Comparison of ENCODE assay signal across 18 cellular contexts in the genomic region with DNA sequence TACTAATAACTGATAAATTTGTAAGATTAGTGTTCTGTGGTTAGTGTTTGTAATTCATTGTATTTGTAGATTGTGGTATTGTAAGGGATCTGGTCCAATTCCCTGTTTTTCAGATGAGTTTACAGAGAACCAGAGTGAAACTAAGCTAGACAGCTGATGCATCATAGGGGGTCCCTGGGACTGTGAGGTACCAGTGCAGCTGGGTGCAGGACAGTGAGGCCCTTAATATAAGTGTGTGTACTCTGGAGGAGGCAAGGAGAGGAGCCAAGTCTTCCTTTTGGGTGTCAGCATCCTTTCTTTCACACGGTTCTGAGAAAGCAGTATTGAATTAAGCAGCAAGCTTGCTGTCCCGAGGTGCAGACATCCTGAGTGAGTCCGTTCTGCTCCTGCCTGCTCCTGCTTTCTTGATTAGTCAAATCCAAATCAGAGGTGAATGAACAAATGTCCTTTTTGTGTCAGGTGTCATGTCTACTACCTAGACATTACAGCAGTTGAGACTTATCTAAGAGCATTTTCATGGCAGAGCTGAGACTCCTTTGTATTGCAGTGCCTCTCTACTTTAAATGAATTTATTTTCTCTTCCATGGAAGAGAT. TPM values are rescaled to one million over a fixed set of nuclear protein-coding genes. Genes with fewer than 3 reads are reported as not detected.
DNase-seq lines count a peak whose midpoint lies in the region; TF ChIP-seq lines count a peak whose summit lies in the region.
"Had no signal": no experiment of that assay in that cellular context is flagged by ENCODE, and none has a peak within 500 bp of the region (broad histone marks: within the 10 kb centered on the region; RNA-seq: fewer than 3 reads in every experiment).

No MANE protein-coding gene starts in this region.

- TF ChIP-seq CTCF in chondrocyte (IDR thresholded peaks at IDR 0.05) (no peak), parathyroid adenoma (IDR thresholded peaks at IDR 0.05) (no peak), adrenal gland (IDR thresholded peaks at IDR 0.05) (no peak), tibial artery (IDR thresholded peaks at IDR 0.05) (no peak)

- DNase-seq in EL (peak; percentile 23), NCI-H69 (lab: John Stamatoyannopoulos, UW) (peak; percentile 62), chondrocyte (ENCODE audit: low spot score) (no peak), H7 (no peak), adrenal gland (no peak), tibial artery (no peak), iPS-NIHi7 (ENCODE audit: extremely low spot score) (no peak)
- DNase-seq: activated CD8-positive, alpha-beta memory T cell treated with anti-CD3 and anti-CD28 coated beads, Interleukin-2, amount 50 U/mL, for 48 hours; amygdala; CD4-positive, alpha-beta memory T cell; Kasumi-1; NCI-H2029; stimulated activated CD4-positive, alpha-beta T cell treated with anti-CD3 and anti-CD28 coated beads, Interleukin-4, amount 100 ng/mL, for 24 hours; stimulated activated naive CD4-positive, alpha-beta T cell had no signal

- H3K36me3 ChIP-seq in parathyroid adenoma (ENCODE audit: control insufficient read depth, insufficient read depth, low read length) (no peaks in the 10 kb centered on the region), H7 (replicated peaks; ENCODE audit: control insufficient read depth, insufficient read depth, low read length) (no peaks in the 10 kb centered on the region), adrenal gland (replicated peaks in 1 of 2) (no peaks in the 10 kb centered on the region), tibial artery (no peaks in the 10 kb centered on the region)
- H3K36me3 ChIP-seq: HAP-1, prostate gland had no signal

- no peak overlapping the region for H3K9ac ChIP-seq in parathyroid adenoma

- H2AFZ ChIP-seq in parathyroid adenoma, result no peak overlapping the region

- peak overlapping the region; percentile 72 for H3K27ac Mint-ChIP-seq in chondrocyte (ENCODE audit: unreplicated experiment)
- H3K27ac Mint-ChIP-seq: WTC11 had no signal

- WGBS in adrenal gland, 4 donors, result 57 to 69% (median 65%) methylated on average over 3 of the region's 3 CpGs

- H3K4me1 Mint-ChIP-seq in chondrocyte (ENCODE audit: low read depth), result peaks cover 80% of the 10 kb centered on the region

- H3K27me3 Mint-ChIP-seq in chondrocyte (ENCODE audit: low read depth), result no peaks in the 10 kb centered on the region
- H3K27me3 Mint-ChIP-seq: CD4-positive, alpha-beta memory T cell had no signal

- H3K79me2 ChIP-seq in parathyroid adenoma, result peaks cover 39% of the 10 kb centered on the region

- TF ChIP-seq POLR2A in adrenal gland (IDR thresholded peaks at IDR 0.05), result no peak

- H3K27me3 ChIP-seq in parathyroid adenoma (ENCODE audit: control insufficient read depth, insufficient read depth, low read length) (no peaks in the 10 kb centered on the region), H7 (ENCODE audit: control insufficient read depth, insufficient read depth, low read length) (no peaks in the 10 kb centered on the region), adrenal gland (no peaks in the 10 kb centered on the region), tibial artery (no peaks in the 10 kb centered on the region)

- peak overlapping the region; percentile 15 for H3K4me2 ChIP-seq in parathyroid adenoma (ENCODE audit: low read length)

- H3K4me3 Mint-ChIP-seq in chondrocyte (ENCODE audit: unreplicated experiment), result peak overlapping the region; percentile 14
- H3K4me3 Mint-ChIP-seq: WTC11 had no signal

- H3K27ac ChIP-seq in parathyroid adenoma (no peak overlapping the region), adrenal gland (no peak overlapping the region), tibial artery (no peak overlapping the region)
- H3K27ac ChIP-seq: prostate gland had no signal

- H3K4me3 ChIP-seq in parathyroid adenoma (ENCODE audit: low read depth, low read length) (no peak overlapping the region), H7 (ENCODE audit: insufficient read depth, low read depth, low read length) (no peak overlapping the region), adrenal gland (no peak overlapping the region), tibial artery (no peak overlapping the region)
- H3K4me3 ChIP-seq: HAP-1, prostate gland had no signal

- peaks cover 6% of the 10 kb centered on the region for H3K36me3 Mint-ChIP-seq in chondrocyte (ENCODE audit: low read depth)

- H3K9me3 ChIP-seq in parathyroid adenoma (ENCODE audit: control insufficient read depth, low read length), result no peaks in the 10 kb centered on the region
- H3K9me3 ChIP-seq in adrenal gland (replicated peaks in 1 of 3), result peaks cover 0 to 3% (median 0%) of the 10 kb centered on the region in 3 donors
- no peaks in the 10 kb centered on the region for H3K9me3 ChIP-seq in tibial artery
- H3K9me3 ChIP-seq: prostate gland had no signal

- H3K9me3 Mint-ChIP-seq in chondrocyte (ENCODE audit: low read depth), result peaks cover 5% of the 10 kb centered on the region

- peaks cover 45% of the 10 kb centered on the region for H3K4me1 ChIP-seq in parathyroid adenoma
- H3K4me1 ChIP-seq in adrenal gland (replicated peaks in 1 of 2), result peaks cover 14 to 78% of the 10 kb centered on the region in 2 donors
- H3K4me1 ChIP-seq in tibial artery, result peaks cover 0 to 88% (median 13%) of the 10 kb centered on the region in 4 donors

- intact Hi-C loops in adrenal gland (cut with DNase I) (no loop called here), tibial artery (cut with DNase I; ENCODE audit: low total_unique reads) (no loop called here)

RNA-seq across cellular contexts. Expression of a gene that starts 21.6 kb away (rescaled TPM):
- total RNA-seq in chondrocyte (21.3 to 24.9 TPM (median 23.9 TPM) in 3 replicates), adrenal gland (10 to 100 TPM; 21.5 to 68.1 (median 27.1) TPM)
- 11.0 and 13.6 TPM in 2 replicates for total RNA-seq in H7 (2014; rRNA removed; shearing (Covaris generic))
- polyA plus RNA-seq in adrenal gland, result 10 to 100 TPM in 1 of 3 donors, 1 to 10 TPM in 2; 5.8 to 20.6 (median 9.5) TPM

Comparison
In these comparisons a context has a peak if more than half of its experiments do, and no peak if none do; other contexts are left out.
1. DNase-seq: peak in EL (single experiment) and NCI-H69 (single experiment); none in chondrocyte (single experiment), H7 (single experiment), adrenal gland (0 of 7), tibial artery (0 of 2) and iPS-NIHi7 (single experiment).